Comparison of ENCODE assay signal across 24 cellular contexts in the genomic region with DNA sequence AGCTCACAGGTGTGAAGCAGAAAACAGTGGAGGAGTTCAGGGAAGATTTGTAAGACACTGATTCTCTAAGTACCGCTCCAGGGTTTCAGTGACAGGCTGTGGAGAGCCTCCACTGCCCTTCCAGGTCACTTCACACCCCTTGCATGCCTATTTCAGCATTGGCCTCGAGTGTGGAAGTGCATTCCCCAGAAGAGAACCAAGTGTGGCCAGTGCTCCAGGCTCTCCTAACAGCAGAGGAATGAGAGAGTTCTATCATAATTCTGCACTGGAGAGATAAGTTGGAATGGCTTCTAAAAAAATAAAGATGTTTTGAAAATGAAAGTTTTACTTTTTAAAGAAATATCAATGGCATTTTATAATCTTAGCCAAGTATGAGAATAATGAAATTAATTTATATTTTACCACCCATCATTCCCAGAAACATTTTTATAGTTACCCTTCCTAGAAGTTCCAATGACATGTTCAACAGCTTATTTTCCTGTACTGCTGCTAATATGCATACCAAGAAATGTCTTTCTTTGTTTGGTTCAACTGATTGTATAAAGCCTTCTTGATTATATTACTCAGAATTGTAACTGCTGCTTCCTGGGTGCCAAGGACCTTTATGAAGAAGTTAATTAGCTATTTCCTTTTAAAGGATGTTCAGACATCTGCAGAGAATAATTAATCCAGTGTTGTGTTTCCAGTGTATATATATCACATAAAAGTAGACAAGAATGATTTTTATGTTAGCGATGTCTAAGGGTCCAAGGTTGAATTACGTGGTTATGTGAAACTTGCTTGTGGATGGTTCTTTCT.
"Had no signal": no experiment of that assay in that cellular context is flagged by ENCODE, and none has a peak within 500 bp of the region (broad histone marks: within the 10 kb centered on the region; RNA-seq: fewer than 3 reads in every experiment).

No MANE protein-coding gene starts in this region.

- H2AFZ ChIP-seq: parathyroid adenoma had no signal

- H3K4me1 Mint-ChIP-seq: activated naive CD8-positive, alpha-beta T cell treated with anti-CD3 and anti-CD28 coated beads for 36 hours; endodermal cell; naive thymus-derived CD8-positive, alpha-beta T cell had no signal

- H3K27me3 ChIP-seq: breast epithelium, foreskin keratinocyte, heart left ventricle, tibial nerve had no signal

- H3K9me3 ChIP-seq: breast epithelium, heart left ventricle, lower lobe of right lung, psoas muscle, spleen, tibial nerve had no signal

- H3K79me2 ChIP-seq: parathyroid adenoma had no signal

- H3K4me3 ChIP-seq: breast epithelium, heart left ventricle, lower lobe of right lung, psoas muscle, spleen, tibial nerve had no signal

- H3K36me3 Mint-ChIP-seq: activated naive CD8-positive, alpha-beta T cell treated with anti-CD3 and anti-CD28 coated beads for 36 hours; naive thymus-derived CD8-positive, alpha-beta T cell had no signal

- H3K27ac ChIP-seq: breast epithelium, foreskin keratinocyte, lower lobe of right lung, parathyroid adenoma, psoas muscle, spleen had no signal

- H3K36me3 ChIP-seq: breast epithelium, heart left ventricle, lower lobe of right lung, spleen, tibial nerve had no signal

- H3K9me3 Mint-ChIP-seq: activated naive CD4-positive, alpha-beta T cell treated with anti-CD3 and anti-CD28 coated beads for 36 hours; activated naive CD8-positive, alpha-beta T cell treated with anti-CD3 and anti-CD28 coated beads for 36 hours; activated T-helper 1 cell treated with anti-CD3 and anti-CD28 coated beads, Interleukin-12 subunit alpha, Interleukin-12 subunit beta, Interleukin-2, Interleukin-4 antibody, amounts not matched to agents 30 ng/mL and 10 ng/mL and 1 ng/mL, durations not matched to agents 14 hours and 24 hours and 36 hours; dendritic cell treated with granulocyte-macrophage colony-stimulating factor and Interleukin-4, amounts not matched to agents 40 ng/mL and 50 ng/mL, for 4 days had no signal

- H3K9ac ChIP-seq: parathyroid adenoma had no signal

- H3K27ac Mint-ChIP-seq: activated naive CD4-positive, alpha-beta T cell treated with anti-CD3 and anti-CD28 coated beads for 36 hours; activated naive CD8-positive, alpha-beta T cell treated with anti-CD3 and anti-CD28 coated beads for 36 hours; activated T-helper 1 cell treated with anti-CD3 and anti-CD28 coated beads, Interleukin-12 subunit alpha, Interleukin-12 subunit beta, Interleukin-2, Interleukin-4 antibody, amounts not matched to agents 30 ng/mL and 10 ng/mL and 1 ng/mL, durations not matched to agents 14 hours and 24 hours and 36 hours; dendritic cell treated with granulocyte-macrophage colony-stimulating factor and Interleukin-4, amounts not matched to agents 40 ng/mL and 50 ng/mL, for 4 days; endodermal cell; naive thymus-derived CD8-positive, alpha-beta T cell had no signal

- H3K4me1 ChIP-seq: breast epithelium, lower lobe of right lung, parathyroid adenoma, spleen, tibial nerve had no signal

- H3K4me3 Mint-ChIP-seq: activated naive CD4-positive, alpha-beta T cell treated with anti-CD3 and anti-CD28 coated beads for 36 hours; activated naive CD8-positive, alpha-beta T cell treated with anti-CD3 and anti-CD28 coated beads for 36 hours; activated T-helper 1 cell treated with anti-CD3 and anti-CD28 coated beads, Interleukin-12 subunit alpha, Interleukin-12 subunit beta, Interleukin-2, Interleukin-4 antibody, amounts not matched to agents 30 ng/mL and 10 ng/mL and 1 ng/mL, durations not matched to agents 14 hours and 24 hours and 36 hours; dendritic cell treated with granulocyte-macrophage colony-stimulating factor and Interleukin-4, amounts not matched to agents 40 ng/mL and 50 ng/mL, for 4 days; endodermal cell; naive thymus-derived CD8-positive, alpha-beta T cell; neural crest cell had no signal

- DNase-seq: activated CD4-positive, alpha-beta T cell treated with anti-CD3 and anti-CD28 coated beads for 4 hours; activated CD4-positive, alpha-beta T cell treated with anti-CD3 and anti-CD28 coated beads, Interleukin-2, amount 50 U/mL, for 4 hours; activated CD4-positive, CD25-positive, alpha-beta regulatory T cell; activated CD8-positive, alpha-beta memory T cell treated with anti-CD3 and anti-CD28 coated beads for 24 hours; activated effector memory CD4-positive, alpha-beta T cell treated with anti-CD3 and anti-CD28 coated beads, Interleukin-2, amount 50 U/mL, for 16 hours; activated naive CD4-positive, alpha-beta T cell treated with anti-CD3 and anti-CD28 coated beads for 36 hours; activated naive CD8-positive, alpha-beta T cell treated with anti-CD3 and anti-CD28 coated beads for 36 hours; central memory CD4-positive, alpha-beta T cell; endodermal cell; foreskin keratinocyte; heart left ventricle; kidney glomerular epithelial cell; lower lobe of right lung; naive thymus-derived CD8-positive, alpha-beta T cell; nucleus accumbens; psoas muscle; spleen; stimulated activated naive CD4-positive, alpha-beta T cell treated with Interleukin-2 at 50 U/mL for 16 hours had no signal
